Comparison of ENCODE assay signal across 1 cellular context in genomic region chr6:167291623-167292300, GRCh38.
TF ChIP-seq lines count a peak whose summit lies in the region.

No MANE protein-coding gene starts in this region.

TF ChIP-seq in HepG2, 621 proteins besides CTCF, POLR2A, EP300 and RAD21 (continued from another document and continues in another):
- TF ChIP-seq TRAFD1 (CRISPR knock-in tag; IDR thresholded peaks at IDR 0.05; ENCODE audit: borderline replicate concordance), result no peak
- TF ChIP-seq CAMTA2 (CRISPR knock-in tag; IDR thresholded peaks at IDR 0.05; ENCODE audit: borderline replicate concordance), result no peak
- TF ChIP-seq CSRNP1 (CRISPR knock-in tag; IDR thresholded peaks at IDR 0.05), result no peak; the same call in 1 of the 2 replicates
- no peak for TF ChIP-seq GABPA (IDR thresholded peaks at IDR 0.05; ENCODE audit: low read depth, low read length)
- peak; percentile 8; the same call in 1 of the 2 replicates for TF ChIP-seq GABPA (CRISPR knock-in tag; IDR thresholded peaks at IDR 0.05; ENCODE audit: low read depth)
- TF ChIP-seq SMAD9 (CRISPR knock-in tag; IDR thresholded peaks at IDR 0.05), result no peak; the same call in 1 of the 2 replicates
- TF ChIP-seq ZNF709 (CRISPR knock-in tag; IDR thresholded peaks at IDR 0.05), result no peak
- no peak for TF ChIP-seq PRDM4 (CRISPR knock-in tag; IDR thresholded peaks at IDR 0.05; ENCODE audit: borderline replicate concordance)
- no peak for TF ChIP-seq DNMT3B (CRISPR knock-in tag; conservative IDR thresholded peaks at IDR 0.05)
- TF ChIP-seq UBTF (CRISPR knock-in tag; IDR thresholded peaks at IDR 0.05), result no peak
- TF ChIP-seq MAFG (CRISPR knock-in tag; IDR thresholded peaks at IDR 0.05), result no peak
- no peak for TF ChIP-seq TERF1 (CRISPR knock-in tag; IDR thresholded peaks at IDR 0.05)
- TF ChIP-seq ZNF205 (CRISPR knock-in tag; IDR thresholded peaks at IDR 0.05), result 0 out of 2 replicates have a peak, but pooled peaks have one; percentile 48
- TF ChIP-seq ATF4 (CRISPR knock-in tag; IDR thresholded peaks at IDR 0.05), result peak in 1 of 2 experiments; percentile 61; a peak in 2 of 4 replicates
- TF ChIP-seq ZSCAN22 (CRISPR knock-in tag; IDR thresholded peaks at IDR 0.05), result no peak
- no peak for TF ChIP-seq ZNF274 (CRISPR knock-in tag; IDR thresholded peaks at IDR 0.05)
- TF ChIP-seq ZNF770 (CRISPR knock-in tag; IDR thresholded peaks at IDR 0.05), result no peak
- TF ChIP-seq SMARCE1 (IDR thresholded peaks at IDR 0.05; ENCODE audit: borderline replicate concordance), result no peak
- TF ChIP-seq ZNF234 (CRISPR knock-in tag; conservative IDR thresholded peaks at IDR 0.05), result no peak
- peak; percentile 64; the same call in 1 of the 2 replicates for TF ChIP-seq ZNF292 (CRISPR knock-in tag; IDR thresholded peaks at IDR 0.05; ENCODE audit: borderline replicate concordance, low read depth)
- no peak; the same call in 1 of the 2 replicates for TF ChIP-seq TEF (CRISPR knock-in tag; IDR thresholded peaks at IDR 0.05)
- TF ChIP-seq CREBL2 (CRISPR knock-in tag; IDR thresholded peaks at IDR 0.05; ENCODE audit: borderline replicate concordance), result no peak
- no peak for TF ChIP-seq CHD2 (IDR thresholded peaks at IDR 0.05; ENCODE audit: low read depth, low read length)
- no peak for TF ChIP-seq ZNF256 (CRISPR knock-in tag; conservative IDR thresholded peaks at IDR 0.05)
- no peak for TF ChIP-seq GMEB2 (CRISPR knock-in tag; IDR thresholded peaks at IDR 0.05; ENCODE audit: low read depth)
- TF ChIP-seq TBL1XR1 (IDR thresholded peaks at IDR 0.05; ENCODE audit: borderline replicate concordance, low read length, partially characterized antibody), result no peak
- TF ChIP-seq SRSF4 (IDR thresholded peaks at IDR 0.05; ENCODE audit: low read depth, low read length, poor library complexity, severe bottlenecking), result no peak
- TF ChIP-seq PBX2 (CRISPR knock-in tag; IDR thresholded peaks at IDR 0.05), result no peak
- no peak; the same call in 1 of the 2 replicates for TF ChIP-seq ZSCAN21 (CRISPR knock-in tag; IDR thresholded peaks at IDR 0.05; ENCODE audit: borderline replicate concordance)
- TF ChIP-seq NFE2 (CRISPR knock-in tag; IDR thresholded peaks at IDR 0.05), result no peak
- TF ChIP-seq IRF9 (CRISPR knock-in tag; IDR thresholded peaks at IDR 0.05; ENCODE audit: borderline replicate concordance), result no peak
- no peak for TF ChIP-seq ATF5 (CRISPR knock-in tag; IDR thresholded peaks at IDR 0.05; ENCODE audit: low read depth)
- peak; percentile 58; the same call in 1 of the 2 replicates for TF ChIP-seq ATF1 (CRISPR knock-in tag; IDR thresholded peaks at IDR 0.05)
- TF ChIP-seq CERS6 (CRISPR knock-in tag; IDR thresholded peaks at IDR 0.05), result no peak
- no peak for TF ChIP-seq ZNF260 (CRISPR knock-in tag; IDR thresholded peaks at IDR 0.05; ENCODE audit: borderline replicate concordance, low read depth)
- TF ChIP-seq MAX (IDR thresholded peaks at IDR 0.05), result peak; percentile 83
- no peak for TF ChIP-seq ZNF780A (CRISPR knock-in tag; IDR thresholded peaks at IDR 0.05)
